In the genomic region with DNA sequence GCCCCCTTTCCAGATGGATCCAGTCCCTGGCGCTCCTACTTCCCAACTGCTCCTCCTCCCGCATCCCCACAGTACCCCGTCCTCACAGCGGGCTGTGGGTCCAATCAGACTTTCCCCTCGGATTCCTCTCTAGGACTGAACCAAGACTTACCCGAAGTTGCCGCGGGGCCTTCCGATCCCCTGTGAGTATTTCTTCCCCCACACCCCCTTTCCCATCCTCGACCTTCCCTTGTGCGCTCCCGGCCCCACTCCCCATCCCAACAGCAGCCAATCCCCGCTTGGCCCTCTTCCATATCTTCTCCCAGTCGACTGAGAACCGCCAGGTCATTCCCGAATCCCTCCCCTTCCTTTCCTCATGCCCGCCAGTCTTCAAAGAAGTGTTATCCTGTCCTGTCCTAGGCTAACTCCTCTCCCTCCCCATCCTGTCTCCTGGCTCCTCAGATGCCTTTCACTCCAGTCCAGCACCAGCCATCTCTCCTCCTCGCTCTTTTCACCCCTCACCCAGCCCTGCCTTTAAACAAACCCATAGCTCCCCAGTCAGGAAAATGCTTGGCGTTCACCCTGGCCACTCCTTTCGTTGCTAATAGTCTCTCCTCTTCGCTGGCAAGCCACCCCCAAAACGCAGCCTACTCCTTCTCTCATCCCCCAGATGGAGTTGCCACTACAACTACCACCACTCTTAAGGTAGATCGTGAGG, we compare ENCODE assay signal across 8 cellular contexts. TPM values are rescaled to one million over a fixed set of nuclear protein-coding genes. Genes with fewer than 3 reads are reported as not detected.
DNase-seq lines count a peak whose midpoint lies in the region; ATAC-seq lines count a peak whose summit lies in the region.

No MANE protein-coding gene starts in this region.

- no peak for ATAC-seq in HG03097 (IDR thresholded peaks at IDR 0.05; ENCODE audit: low FRiP score, unreplicated experiment)
- no peak for ATAC-seq in HG02759 (IDR thresholded peaks at IDR 0.05; ENCODE audit: unreplicated experiment)

- peak; percentile 4 for DNase-seq in NOMO-1 treated with DMSO at 0.1 percent for 48 hours (lab: John Stamatoyannopoulos, UW; ENCODE audit: unreplicated experiment)
- no peak for DNase-seq in NOMO-1 (lab: John Stamatoyannopoulos, UW; ENCODE audit: unreplicated experiment in 2 of 2)
- peak; percentile 37 for DNase-seq in NCI-H2227 (lab: John Stamatoyannopoulos, UW; ENCODE audit: unreplicated experiment)
- DNase-seq in cerebellar cortex (ENCODE audit: low spot score), result peak; percentile 35
- DNase-seq in left kidney (ENCODE audit: low read depth, low spot score), result peak; percentile 65

- peak overlapping the region; percentile 76 for H3K4me3 ChIP-seq in thymus (ENCODE audit: low read length)

- H3K27me3 ChIP-seq in thymus (ENCODE audit: control insufficient read depth, insufficient read depth), result no peaks in the 10 kb centered on the region

- H3K4me1 ChIP-seq in thymus (ENCODE audit: control insufficient read depth, insufficient read depth, low read length), result peaks cover 15% of the 10 kb centered on the region

- H3K36me3 ChIP-seq in thymus (ENCODE audit: control insufficient read depth, insufficient read depth), result peaks cover 12% of the 10 kb centered on the region

- 29% methylated on average over 23 of the region's 23 CpGs for WGBS in thymus

- H3K27ac ChIP-seq in thymus (ENCODE audit: low read depth), result peak overlapping the region; percentile 85

- H3K9me3 ChIP-seq in thymus (ENCODE audit: control insufficient read depth), result no peaks in the 10 kb centered on the region

RNA-seq across cellular contexts. Expression of gene SWI5, which starts 0.6 kb away (rescaled TPM):
- polyA plus RNA-seq in thymus, result 26.3 TPM

RNA-seq across cellular contexts. Expression of gene GOLGA2, which starts 0.9 kb away (rescaled TPM):
- 45.0 TPM for polyA plus RNA-seq in thymus

RNA-seq across cellular contexts. Expression of gene TRUB2, which starts 45.5 kb away (rescaled TPM):
- polyA plus RNA-seq in thymus, result 14.9 TPM

RNA-seq across cellular contexts. Expression of gene COQ4, which starts 45.9 kb away (rescaled TPM):
- polyA plus RNA-seq in thymus, result 61.7 TPM

Comparison
In these comparisons a context has a peak if more than half of its experiments do, and no peak if none do; other contexts are left out.
1. DNase-seq: peak in NOMO-1 treated with DMSO at 0.1 percent for 48 hours (single experiment), NCI-H2227 (single experiment), cerebellar cortex (single experiment) and left kidney (single experiment); none in NOMO-1 (0 of 2).